In the genomic region with DNA sequence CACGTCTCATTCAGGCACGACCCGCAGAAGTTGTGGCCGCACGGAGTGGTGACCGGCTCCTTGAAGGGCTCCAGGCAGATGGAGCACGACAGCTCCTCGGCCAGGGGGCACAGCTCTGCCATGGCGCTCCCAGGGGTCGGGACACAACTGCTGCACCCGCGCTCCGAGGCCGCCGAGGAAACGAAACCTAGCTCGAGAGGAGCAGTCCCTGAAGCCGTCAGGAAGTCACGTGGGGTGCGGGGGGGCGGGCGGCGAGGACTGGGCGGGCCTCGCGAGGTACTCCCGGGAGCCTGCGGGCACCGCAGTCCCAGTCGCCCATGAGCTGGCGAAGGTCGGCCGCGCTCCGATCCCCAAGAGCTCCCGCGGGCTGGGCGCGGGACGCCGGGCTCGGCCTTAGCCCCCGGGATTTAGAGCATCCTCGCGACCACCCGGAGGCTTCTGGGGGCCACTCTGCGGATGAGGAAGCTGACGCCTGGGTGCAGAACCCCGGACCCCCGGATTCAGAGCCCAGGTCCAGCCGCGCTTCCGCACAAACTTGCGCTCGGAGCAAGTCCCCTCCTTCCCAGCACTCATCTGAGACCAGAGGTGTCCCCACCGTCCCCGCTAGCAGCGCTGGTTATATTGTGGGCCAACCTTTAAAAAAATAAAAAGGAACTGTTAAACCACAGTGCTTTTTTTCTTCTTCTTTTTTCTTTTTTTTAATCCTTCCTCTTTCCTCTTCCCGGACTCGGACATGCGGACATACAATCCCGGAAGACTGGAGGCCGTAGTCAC, we compare ENCODE assay signal across 1 cellular context.
A peak's percentile ranks its signal among the peaks of the same experiment; 100 is the strongest.
TF ChIP-seq lines count a peak whose summit lies in the region.

A gene with protein sequence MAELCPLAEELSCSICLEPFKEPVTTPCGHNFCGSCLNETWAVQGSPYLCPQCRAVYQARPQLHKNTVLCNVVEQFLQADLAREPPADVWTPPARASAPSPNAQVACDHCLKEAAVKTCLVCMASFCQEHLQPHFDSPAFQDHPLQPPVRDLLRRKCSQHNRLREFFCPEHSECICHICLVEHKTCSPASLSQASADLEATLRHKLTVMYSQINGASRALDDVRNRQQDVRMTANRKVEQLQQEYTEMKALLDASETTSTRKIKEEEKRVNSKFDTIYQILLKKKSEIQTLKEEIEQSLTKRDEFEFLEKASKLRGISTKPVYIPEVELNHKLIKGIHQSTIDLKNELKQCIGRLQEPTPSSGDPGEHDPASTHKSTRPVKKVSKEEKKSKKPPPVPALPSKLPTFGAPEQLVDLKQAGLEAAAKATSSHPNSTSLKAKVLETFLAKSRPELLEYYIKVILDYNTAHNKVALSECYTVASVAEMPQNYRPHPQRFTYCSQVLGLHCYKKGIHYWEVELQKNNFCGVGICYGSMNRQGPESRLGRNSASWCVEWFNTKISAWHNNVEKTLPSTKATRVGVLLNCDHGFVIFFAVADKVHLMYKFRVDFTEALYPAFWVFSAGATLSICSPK (minus strand): TSS at position 183 of the 774 bp plus-strand sequence. CDS start 61 bp downstream, at position 122.

TF ChIP-seq in HEK293, 187 proteins besides CTCF, POLR2A, EP300 and RAD21 (continued from another document and continues in another):
- no peak for TF ChIP-seq ZNF596 (tag by site-specific recombination; IDR thresholded peaks at IDR 0.05)
- TF ChIP-seq ZNF341 (tag by site-specific recombination; IDR thresholded peaks at IDR 0.05; ENCODE audit: low read depth): no peak
- TF ChIP-seq, protein P1, sequence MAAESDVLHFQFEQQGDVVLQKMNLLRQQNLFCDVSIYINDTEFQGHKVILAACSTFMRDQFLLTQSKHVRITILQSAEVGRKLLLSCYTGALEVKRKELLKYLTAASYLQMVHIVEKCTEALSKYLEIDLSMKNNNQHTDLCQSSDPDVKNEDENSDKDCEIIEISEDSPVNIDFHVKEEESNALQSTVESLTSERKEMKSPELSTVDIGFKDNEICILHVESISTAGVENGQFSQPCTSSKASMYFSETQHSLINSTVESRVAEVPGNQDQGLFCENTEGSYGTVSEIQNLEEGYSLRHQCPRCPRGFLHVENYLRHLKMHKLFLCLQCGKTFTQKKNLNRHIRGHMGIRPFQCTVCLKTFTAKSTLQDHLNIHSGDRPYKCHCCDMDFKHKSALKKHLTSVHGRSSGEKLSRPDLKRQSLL (tag by site-specific recombination; IDR thresholded peaks at IDR 0.05): peak; percentile 14; the same call in 1 of the 2 replicates
- no peak for TF ChIP-seq ZNF830 (tag by site-specific recombination; IDR thresholded peaks at IDR 0.05; ENCODE audit: low read depth)
- 0 out of 2 replicates have a peak, but pooled peaks have one; percentile 10 for TF ChIP-seq ZNF239 (tag by site-specific recombination; IDR thresholded peaks at IDR 0.05)
- TF ChIP-seq, protein P2, sequence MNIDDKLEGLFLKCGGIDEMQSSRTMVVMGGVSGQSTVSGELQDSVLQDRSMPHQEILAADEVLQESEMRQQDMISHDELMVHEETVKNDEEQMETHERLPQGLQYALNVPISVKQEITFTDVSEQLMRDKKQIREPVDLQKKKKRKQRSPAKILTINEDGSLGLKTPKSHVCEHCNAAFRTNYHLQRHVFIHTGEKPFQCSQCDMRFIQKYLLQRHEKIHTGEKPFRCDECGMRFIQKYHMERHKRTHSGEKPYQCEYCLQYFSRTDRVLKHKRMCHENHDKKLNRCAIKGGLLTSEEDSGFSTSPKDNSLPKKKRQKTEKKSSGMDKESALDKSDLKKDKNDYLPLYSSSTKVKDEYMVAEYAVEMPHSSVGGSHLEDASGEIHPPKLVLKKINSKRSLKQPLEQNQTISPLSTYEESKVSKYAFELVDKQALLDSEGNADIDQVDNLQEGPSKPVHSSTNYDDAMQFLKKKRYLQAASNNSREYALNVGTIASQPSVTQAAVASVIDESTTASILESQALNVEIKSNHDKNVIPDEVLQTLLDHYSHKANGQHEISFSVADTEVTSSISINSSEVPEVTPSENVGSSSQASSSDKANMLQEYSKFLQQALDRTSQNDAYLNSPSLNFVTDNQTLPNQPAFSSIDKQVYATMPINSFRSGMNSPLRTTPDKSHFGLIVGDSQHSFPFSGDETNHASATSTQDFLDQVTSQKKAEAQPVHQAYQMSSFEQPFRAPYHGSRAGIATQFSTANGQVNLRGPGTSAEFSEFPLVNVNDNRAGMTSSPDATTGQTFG (tag by site-specific recombination; IDR thresholded peaks at IDR 0.05; ENCODE audit: borderline replicate concordance): no peak
- TF ChIP-seq, protein P3, sequence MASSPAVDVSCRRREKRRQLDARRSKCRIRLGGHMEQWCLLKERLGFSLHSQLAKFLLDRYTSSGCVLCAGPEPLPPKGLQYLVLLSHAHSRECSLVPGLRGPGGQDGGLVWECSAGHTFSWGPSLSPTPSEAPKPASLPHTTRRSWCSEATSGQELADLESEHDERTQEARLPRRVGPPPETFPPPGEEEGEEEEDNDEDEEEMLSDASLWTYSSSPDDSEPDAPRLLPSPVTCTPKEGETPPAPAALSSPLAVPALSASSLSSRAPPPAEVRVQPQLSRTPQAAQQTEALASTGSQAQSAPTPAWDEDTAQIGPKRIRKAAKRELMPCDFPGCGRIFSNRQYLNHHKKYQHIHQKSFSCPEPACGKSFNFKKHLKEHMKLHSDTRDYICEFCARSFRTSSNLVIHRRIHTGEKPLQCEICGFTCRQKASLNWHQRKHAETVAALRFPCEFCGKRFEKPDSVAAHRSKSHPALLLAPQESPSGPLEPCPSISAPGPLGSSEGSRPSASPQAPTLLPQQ (tag by site-specific recombination; IDR thresholded peaks at IDR 0.05): peak; percentile 52; the same call in 1 of the 2 replicates
- TF ChIP-seq ZNF121 (tag by site-specific recombination; IDR thresholded peaks at IDR 0.05): peak; percentile 54; the same call in 1 of the 2 replicates
- no peak for TF ChIP-seq KLF7 (tag by site-specific recombination; IDR thresholded peaks at IDR 0.05; ENCODE audit: borderline replicate concordance)
- TF ChIP-seq, protein P4, sequence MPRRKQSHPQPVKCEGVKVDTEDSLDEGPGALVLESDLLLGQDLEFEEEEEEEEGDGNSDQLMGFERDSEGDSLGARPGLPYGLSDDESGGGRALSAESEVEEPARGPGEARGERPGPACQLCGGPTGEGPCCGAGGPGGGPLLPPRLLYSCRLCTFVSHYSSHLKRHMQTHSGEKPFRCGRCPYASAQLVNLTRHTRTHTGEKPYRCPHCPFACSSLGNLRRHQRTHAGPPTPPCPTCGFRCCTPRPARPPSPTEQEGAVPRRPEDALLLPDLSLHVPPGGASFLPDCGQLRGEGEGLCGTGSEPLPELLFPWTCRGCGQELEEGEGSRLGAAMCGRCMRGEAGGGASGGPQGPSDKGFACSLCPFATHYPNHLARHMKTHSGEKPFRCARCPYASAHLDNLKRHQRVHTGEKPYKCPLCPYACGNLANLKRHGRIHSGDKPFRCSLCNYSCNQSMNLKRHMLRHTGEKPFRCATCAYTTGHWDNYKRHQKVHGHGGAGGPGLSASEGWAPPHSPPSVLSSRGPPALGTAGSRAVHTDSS (tag by site-specific recombination; IDR thresholded peaks at IDR 0.05): peak; percentile 30; the same call in 1 of the 2 replicates
- TF ChIP-seq YY1 (tag by site-specific recombination; IDR thresholded peaks at IDR 0.05): peak; percentile 51; the same call in 1 of the 2 replicates
- no peak for TF ChIP-seq ZNF560 (tag by site-specific recombination; IDR thresholded peaks at IDR 0.05; ENCODE audit: borderline replicate concordance)
- TF ChIP-seq, protein P5, sequence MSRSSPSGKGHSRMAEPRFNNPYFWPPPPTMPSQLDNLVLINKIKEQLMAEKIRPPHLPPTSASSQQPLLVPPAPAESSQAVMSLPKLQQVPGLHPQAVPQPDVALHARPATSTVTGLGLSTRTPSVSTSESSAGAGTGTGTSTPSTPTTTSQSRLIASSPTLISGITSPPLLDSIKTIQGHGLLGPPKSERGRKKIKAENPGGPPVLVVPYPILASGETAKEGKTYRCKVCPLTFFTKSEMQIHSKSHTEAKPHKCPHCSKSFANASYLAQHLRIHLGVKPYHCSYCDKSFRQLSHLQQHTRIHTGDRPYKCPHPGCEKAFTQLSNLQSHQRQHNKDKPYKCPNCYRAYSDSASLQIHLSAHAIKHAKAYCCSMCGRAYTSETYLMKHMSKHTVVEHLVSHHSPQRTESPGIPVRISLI (tag by site-specific recombination; IDR thresholded peaks at IDR 0.05): peak; percentile 61
- TF ChIP-seq ZNF112 (tag by site-specific recombination; IDR thresholded peaks at IDR 0.05): no peak
- 0 out of 2 replicates have a peak, but pooled peaks have one; percentile 51 for TF ChIP-seq ZNF837 (tag by site-specific recombination; IDR thresholded peaks at IDR 0.05)
- no peak for TF ChIP-seq ZNF248 (tag by site-specific recombination; IDR thresholded peaks at IDR 0.05)
- TF ChIP-seq, protein P6, sequence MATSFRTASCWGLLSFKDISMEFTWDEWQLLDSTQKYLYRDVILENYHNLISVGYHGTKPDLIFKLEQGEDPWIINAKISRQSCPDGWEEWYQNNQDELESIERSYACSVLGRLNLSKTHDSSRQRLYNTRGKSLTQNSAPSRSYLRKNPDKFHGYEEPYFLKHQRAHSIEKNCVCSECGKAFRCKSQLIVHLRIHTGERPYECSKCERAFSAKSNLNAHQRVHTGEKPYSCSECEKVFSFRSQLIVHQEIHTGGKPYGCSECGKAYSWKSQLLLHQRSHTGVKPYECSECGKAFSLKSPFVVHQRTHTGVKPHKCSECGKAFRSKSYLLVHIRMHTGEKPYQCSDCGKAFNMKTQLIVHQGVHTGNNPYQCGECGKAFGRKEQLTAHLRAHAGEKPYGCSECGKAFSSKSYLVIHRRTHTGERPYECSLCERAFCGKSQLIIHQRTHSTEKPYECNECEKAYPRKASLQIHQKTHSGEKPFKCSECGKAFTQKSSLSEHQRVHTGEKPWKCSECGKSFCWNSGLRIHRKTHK (tag by site-specific recombination; IDR thresholded peaks at IDR 0.05): no peak
- TF ChIP-seq, protein P7, sequence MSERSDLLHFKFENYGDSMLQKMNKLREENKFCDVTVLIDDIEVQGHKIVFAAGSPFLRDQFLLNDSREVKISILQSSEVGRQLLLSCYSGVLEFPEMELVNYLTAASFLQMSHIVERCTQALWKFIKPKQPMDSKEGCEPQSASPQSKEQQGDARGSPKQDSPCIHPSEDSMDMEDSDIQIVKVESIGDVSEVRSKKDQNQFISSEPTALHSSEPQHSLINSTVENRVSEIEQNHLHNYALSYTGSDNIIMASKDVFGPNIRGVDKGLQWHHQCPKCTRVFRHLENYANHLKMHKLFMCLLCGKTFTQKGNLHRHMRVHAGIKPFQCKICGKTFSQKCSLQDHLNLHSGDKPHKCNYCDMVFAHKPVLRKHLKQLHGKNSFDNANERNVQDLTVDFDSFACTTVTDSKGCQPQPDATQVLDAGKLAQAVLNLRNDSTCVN (tag by site-specific recombination; optimal IDR thresholded peaks at IDR 0.05): peak; percentile 96
- TF ChIP-seq, protein P8, sequence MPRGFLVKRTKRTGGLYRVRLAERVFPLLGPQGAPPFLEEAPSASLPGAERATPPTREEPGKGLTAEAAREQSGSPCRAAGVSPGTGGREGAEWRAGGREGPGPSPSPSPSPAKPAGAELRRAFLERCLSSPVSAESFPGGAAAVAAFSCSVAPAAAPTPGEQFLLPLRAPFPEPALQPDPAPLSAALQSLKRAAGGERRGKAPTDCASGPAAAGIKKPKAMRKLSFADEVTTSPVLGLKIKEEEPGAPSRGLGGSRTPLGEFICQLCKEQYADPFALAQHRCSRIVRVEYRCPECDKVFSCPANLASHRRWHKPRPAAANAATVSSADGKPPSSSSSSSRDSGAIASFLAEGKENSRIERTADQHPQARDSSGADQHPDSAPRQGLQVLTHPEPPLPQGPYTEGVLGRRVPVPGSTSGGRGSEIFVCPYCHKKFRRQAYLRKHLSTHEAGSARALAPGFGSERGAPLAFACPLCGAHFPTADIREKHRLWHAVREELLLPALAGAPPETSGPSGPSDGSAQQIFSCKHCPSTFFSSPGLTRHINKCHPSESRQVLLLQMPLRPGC (tag by site-specific recombination; IDR thresholded peaks at IDR 0.05): no peak
- no peak for TF ChIP-seq ZNF514 (tag by site-specific recombination; IDR thresholded peaks at IDR 0.05)
- no peak for TF ChIP-seq ZNF548 (tag by site-specific recombination; IDR thresholded peaks at IDR 0.05)
- peak; percentile 82 for TF ChIP-seq ZBTB20 (tag by site-specific recombination; IDR thresholded peaks at IDR 0.05)
- peak; percentile 77 for TF ChIP-seq ZBTB17 (tag by site-specific recombination; IDR thresholded peaks at IDR 0.05)
- TF ChIP-seq ZNF223 (tag by site-specific recombination; IDR thresholded peaks at IDR 0.05): no peak
- TF ChIP-seq ZNF146 (tag by site-specific recombination; IDR thresholded peaks at IDR 0.05): peak; percentile 14; the same call in 1 of the 2 replicates
- peak; percentile 30; the same call in 1 of the 2 replicates for TF ChIP-seq IKZF3 (tag by site-specific recombination; IDR thresholded peaks at IDR 0.05)
- TF ChIP-seq ZFP37 (tag by site-specific recombination; IDR thresholded peaks at IDR 0.05): peak; percentile 79; the same call in 1 of the 2 replicates
- TF ChIP-seq, protein P9, sequence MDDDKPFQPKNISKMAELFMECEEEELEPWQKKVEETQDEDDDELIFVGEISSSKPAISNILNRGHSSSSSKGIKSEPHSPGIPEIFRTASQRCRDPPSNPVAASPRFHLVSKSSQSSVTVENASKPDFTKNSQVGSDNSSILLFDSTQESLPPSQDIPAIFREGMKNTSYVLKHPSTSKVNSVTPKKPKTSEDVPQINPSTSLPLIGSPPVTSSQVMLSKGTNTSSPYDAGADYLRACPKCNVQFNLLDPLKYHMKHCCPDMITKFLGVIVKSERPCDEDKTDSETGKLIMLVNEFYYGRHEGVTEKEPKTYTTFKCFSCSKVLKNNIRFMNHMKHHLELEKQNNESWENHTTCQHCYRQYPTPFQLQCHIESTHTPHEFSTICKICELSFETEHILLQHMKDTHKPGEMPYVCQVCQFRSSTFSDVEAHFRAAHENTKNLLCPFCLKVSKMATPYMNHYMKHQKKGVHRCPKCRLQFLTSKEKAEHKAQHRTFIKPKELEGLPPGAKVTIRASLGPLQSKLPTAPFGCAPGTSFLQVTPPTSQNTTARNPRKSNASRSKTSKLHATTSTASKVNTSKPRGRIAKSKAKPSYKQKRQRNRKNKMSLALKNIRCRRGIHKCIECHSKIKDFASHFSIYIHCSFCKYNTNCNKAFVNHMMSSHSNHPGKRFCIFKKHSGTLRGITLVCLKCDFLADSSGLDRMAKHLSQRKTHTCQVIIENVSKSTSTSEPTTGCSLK (tag by site-specific recombination; IDR thresholded peaks at IDR 0.05): no peak
- no peak for TF ChIP-seq SETDB1 (IDR thresholded peaks at IDR 0.05; ENCODE audit: insufficient read length, low read length)
- no peak for TF ChIP-seq SCRT2 (tag by site-specific recombination; IDR thresholded peaks at IDR 0.05)
- peak; percentile 50; the same call in 1 of the 2 replicates for TF ChIP-seq ZNF423 (tag by site-specific recombination; IDR thresholded peaks at IDR 0.05)
- no peak for TF ChIP-seq ZNF623 (tag by site-specific recombination; IDR thresholded peaks at IDR 0.05)
